Comparison of ENCODE assay signal across 8 cellular contexts in genomic region chr12:68686595-68687521, GRCh38. TPM values are rescaled to one million over a fixed set of nuclear protein-coding genes. Genes with fewer than 3 reads are reported as not detected.
DNase-seq lines count a peak whose midpoint lies in the region; ATAC-seq, FAIRE-seq and TF ChIP-seq lines count a peak whose summit lies in the region.

Gene NUP107, plus strand, starts transcription at chr12:68686978. Its CDS starts 88 bp downstream, at chr12:68687066.

- H3K9me3 Mint-ChIP-seq in natural killer cell treated with Interleukin-12 subunit alpha and Interleukin-12 subunit beta and Interleukin-15 and Interleukin-18, amount 100 ng/mL, for 72 hours = no peaks in the 10 kb centered on the region

- ATAC-seq in natural killer cell treated with Interleukin-12 subunit alpha and Interleukin-12 subunit beta and Interleukin-15 and Interleukin-18, amount 100 ng/mL, for 72 hours = peak; percentile 97 to 98
- ATAC-seq in stimulated activated naive CD8-positive, alpha-beta T cell treated with anti-CD3 and anti-CD28 coated beads, Interleukin-15, Interleukin-2, amounts not matched to agents 100 U/mL and 50 U/mL, for 24 hours = peak; percentile 95

- H2AFZ ChIP-seq in Loucy (ENCODE audit: low read length) = peak within 1 kb of the TSS; percentile 90

- H3K27ac Mint-ChIP-seq in natural killer cell treated with Interleukin-12 subunit alpha and Interleukin-12 subunit beta and Interleukin-15 and Interleukin-18, amount 100 ng/mL, for 72 hours = peak within 1 kb of the TSS; percentile 94 to 97

- no peak for TF ChIP-seq CTCF in Loucy (conservative IDR thresholded peaks at IDR 0.05; ENCODE audit: low read length)
- TF ChIP-seq CTCF in fibroblast of pulmonary artery (IDR thresholded peaks at IDR 0.05; ENCODE audit: low read length, missing control alignments) = peak; percentile 17

- peak within 1 kb of the TSS; percentile 96 for H3K4me3 ChIP-seq in Loucy (ENCODE audit: low read length, poor library complexity, severe bottlenecking)
- H3K4me3 ChIP-seq in fibroblast of pulmonary artery (replicated peaks; ENCODE audit: low read depth, low read length) = peak within 1 kb of the TSS; percentile 65

- no peaks in the 10 kb centered on the region for H3K27me3 Mint-ChIP-seq in natural killer cell treated with Interleukin-12 subunit alpha and Interleukin-12 subunit beta and Interleukin-15 and Interleukin-18, amount 100 ng/mL, for 72 hours

- TF ChIP-seq POLR2A in H54 (IDR thresholded peaks at IDR 0.05; ENCODE audit: low read depth, low read length) = peak; percentile 45
- TF ChIP-seq POLR2A in Raji (IDR thresholded peaks at IDR 0.05; ENCODE audit: insufficient read depth, low read depth, low read length) = peak; percentile 95

- no peaks in the 10 kb centered on the region for H3K9me2 ChIP-seq in Loucy (replicated peaks; ENCODE audit: low read depth, low read length)

- DNase-seq in EL (peak; percentile 99), H54 (ENCODE audit: insufficient read length, low spot score) (peak; percentile 88), fibroblast of pulmonary artery (ENCODE audit: low read depth) (peak; percentile 100)
- DNase-seq in activated effector memory CD4-positive, alpha-beta T cell treated with Interleukin-2 at 50 U/mL for 16 hours = peak; percentile 94
- DNase-seq in natural killer cell treated with Interleukin-12 subunit alpha and Interleukin-12 subunit beta and Interleukin-15 and Interleukin-18, amount 100 ng/mL, for 72 hours (ENCODE audit: low spot score) = peak; percentile 98
- DNase-seq in stimulated activated naive CD8-positive, alpha-beta T cell treated with anti-CD3 and anti-CD28 coated beads, Interleukin-15, Interleukin-2, amounts not matched to agents 100 U/mL and 50 U/mL, for 24 hours = peak; percentile 97

- peaks cover 17% of the 10 kb centered on the region; the same call in 1 of the 2 replicates for H3K36me3 ChIP-seq in Loucy (ENCODE audit: insufficient read depth, low read length)

- peak within 1 kb of the TSS; percentile 84 for H3K9ac ChIP-seq in Loucy (ENCODE audit: low read depth, low read length, poor library complexity, severe bottlenecking)

- H3K4me3 Mint-ChIP-seq in natural killer cell treated with Interleukin-12 subunit alpha and Interleukin-12 subunit beta and Interleukin-15 and Interleukin-18, amount 100 ng/mL, for 72 hours = peak within 1 kb of the TSS; percentile 94

- H3K4me1 ChIP-seq in Loucy (ENCODE audit: insufficient read depth, low read length, poor library complexity, severe bottlenecking) = peaks cover 35% of the 10 kb centered on the region

- no peaks in the 10 kb centered on the region for H3K9me3 ChIP-seq in Loucy (ENCODE audit: insufficient read depth, low read depth, low read length)

- FAIRE-seq in H54 (lab: Jason Lieb, UNC) = peak; percentile 97

- no peaks in the 10 kb centered on the region for H3K27me3 ChIP-seq in Loucy (ENCODE audit: insufficient read depth, low read length, poor library complexity, severe bottlenecking)

- H3K36me3 Mint-ChIP-seq in natural killer cell treated with Interleukin-12 subunit alpha and Interleukin-12 subunit beta and Interleukin-15 and Interleukin-18, amount 100 ng/mL, for 72 hours = peaks cover 11% of the 10 kb centered on the region

- H4K20me1 ChIP-seq in Loucy (ENCODE audit: insufficient read depth, low read length, poor library complexity, severe bottlenecking) = peaks cover 16% of the 10 kb centered on the region

- H3K4me2 ChIP-seq in Loucy (ENCODE audit: low read depth, low read length, poor library complexity, severe bottlenecking) = peak within 1 kb of the TSS; percentile 91

- peaks cover 31% of the 10 kb centered on the region in 2 donors for H3K4me1 Mint-ChIP-seq in natural killer cell treated with Interleukin-12 subunit alpha and Interleukin-12 subunit beta and Interleukin-15 and Interleukin-18, amount 100 ng/mL, for 72 hours (ENCODE audit: low read depth in 2 of 2)

- no peaks in the 10 kb centered on the region for H3F3A ChIP-seq in Loucy (ENCODE audit: low read depth)

- H3K79me2 ChIP-seq in Loucy (ENCODE audit: insufficient read depth, low read length) = peaks cover 57% of the 10 kb centered on the region

RNA-seq across cellular contexts. Expression of gene NUP107, which starts in this region (rescaled TPM):
- total RNA-seq in natural killer cell treated with Interleukin-12 subunit alpha and Interleukin-12 subunit beta and Interleukin-15 and Interleukin-18, amount 100 ng/mL, for 72 hours = 100 to 1,000 TPM in 1 of 2 donors, 10 to 100 TPM in 1; 77.3 to 111 TPM

Comparison
In these comparisons a context has a peak if more than half of its experiments do, and no peak if none do; other contexts are left out.
1. Peak in every context shown above with its lines: DNase-seq, ATAC-seq and H3K4me3 ChIP-seq.